In the genomic region with DNA sequence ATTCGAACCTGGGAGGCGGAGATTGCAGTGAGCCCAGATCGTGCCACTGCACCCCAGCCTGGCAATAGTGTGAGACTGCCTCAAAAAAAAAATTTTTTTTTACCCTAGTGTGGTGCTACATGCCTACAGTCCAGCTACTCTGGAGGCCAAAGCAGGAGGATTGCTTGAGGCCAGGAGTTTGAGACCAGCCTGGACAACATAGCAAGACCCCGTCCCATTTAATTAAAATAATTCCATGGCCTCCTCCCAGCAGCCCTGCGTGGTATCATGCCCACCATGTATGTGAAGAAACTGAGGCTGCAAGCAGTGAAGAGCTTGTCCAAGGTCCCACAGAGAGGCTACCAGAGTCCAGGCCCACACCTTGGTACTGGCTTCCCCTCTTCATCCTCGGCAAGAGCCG, we compare ENCODE assay signal across 14 cellular contexts. TPM values are rescaled to one million over a fixed set of nuclear protein-coding genes. Genes with fewer than 3 reads are reported as not detected.
DNase-seq lines count a peak whose midpoint lies in the region; ATAC-seq, FAIRE-seq and TF ChIP-seq lines count a peak whose summit lies in the region.
"Had no signal": no experiment of that assay in that cellular context is flagged by ENCODE, and none has a peak within 500 bp of the region (broad histone marks: within the 10 kb centered on the region; RNA-seq: fewer than 3 reads in every experiment).

No MANE protein-coding gene starts in this region.

- DNase-seq in K562 (ENCODE audit: extremely low read depth in 1 of 4, low spot score in 3 of 4): no peak
- no peak for DNase-seq in natural killer cell treated with Interleukin-12 subunit alpha and Interleukin-12 subunit beta and Interleukin-15 and Interleukin-18, amount 100 ng/mL, for 72 hours (ENCODE audit: low spot score)
- no peak for DNase-seq in T-helper 9 cell
- DNase-seq in NCI-H2171 (lab: John Stamatoyannopoulos, UW): no peak
- DNase-seq in left colon: no peak
- DNase-seq: adrenal gland, mucosa of descending colon, NCI-H1105 treated with DMSO at 0.1 percent for 48 hours had no signal

- no peak for TF ChIP-seq RAD21 in K562 (CRISPR knock-in tag; conservative IDR thresholded peaks at IDR 0.05 in 1 of 2, IDR thresholded peaks at IDR 0.05 in 1 of 2)

- H3K4me2 ChIP-seq in BLaER1 (peak overlapping the region; percentile 76), K562 (ENCODE audit: insufficient read depth, low read length) (no peak overlapping the region)

- peak overlapping the region; percentile 73; the same call in 1 of the 2 replicates for H3K27ac ChIP-seq in BLaER1
- peak overlapping the region; percentile 84 for H3K27ac ChIP-seq in KOPT-K1 (ENCODE audit: low read depth, low read length, poor library complexity, severe bottlenecking)
- no peak overlapping the region for H3K27ac ChIP-seq in K562 (ENCODE audit: extremely low read depth, low read depth, low read length)

- H3K9me3 ChIP-seq in BLaER1: no peaks in the 10 kb centered on the region
- H3K9me3 ChIP-seq in KOPT-K1 (ENCODE audit: insufficient read depth, low read length, poor library complexity, severe bottlenecking): no peaks in the 10 kb centered on the region
- no peaks in the 10 kb centered on the region for H3K9me3 ChIP-seq in K562 (replicated peaks; ENCODE audit: control insufficient read depth, insufficient read depth, low read depth, low read length)
- H3K9me3 ChIP-seq: adrenal gland, mucosa of descending colon had no signal

- 93% methylated on average over 6 of the region's 7 CpGs for WGBS in K562 (ENCODE audit: insufficient coverage, low coverage, missing lambda C conversion rate)

- H3K4me1 ChIP-seq in BLaER1 (peaks cover 57% of the 10 kb centered on the region), K562 (replicated peaks in 1 of 2; ENCODE audit: control insufficient read depth in 2 of 2, insufficient read depth in 2 of 2, low read length in 2 of 2) (peaks cover 0 to 25% of the 10 kb centered on the region in 2 experiments; a peak in 1 of 5 replicates)

- H3K27me3 ChIP-seq in BLaER1 (no peaks in the 10 kb centered on the region), K562 (ENCODE audit: control insufficient read depth in 2 of 2, insufficient read depth in 2 of 2, low read length in 2 of 2) (no peaks in the 10 kb centered on the region)
- H3K27me3 ChIP-seq: adrenal gland had no signal

- TF ChIP-seq POLR2A in K562 (conservative IDR thresholded peaks at IDR 0.05): no peak

- TF ChIP-seq CTCF in K562 (IDR thresholded peaks at IDR 0.05 in 2 of 3, conservative IDR thresholded peaks at IDR 0.05 in 1 of 3; ENCODE audit: insufficient read depth in 2 of 3, low read depth in 1 of 3, low read length in 3 of 3): no peak

- no peaks in the 10 kb centered on the region for H3K36me3 Mint-ChIP-seq in natural killer cell treated with Interleukin-12 subunit alpha and Interleukin-12 subunit beta and Interleukin-15 and Interleukin-18, amount 100 ng/mL, for 72 hours

- BruUV-seq in K562 (replicated peaks; lab: Mats Ljungman, UMichigan): no TSS peak

- H3K27me3 Mint-ChIP-seq in natural killer cell treated with Interleukin-12 subunit alpha and Interleukin-12 subunit beta and Interleukin-15 and Interleukin-18, amount 100 ng/mL, for 72 hours: no peaks in the 10 kb centered on the region

- intact Hi-C loops in K562 (cut with micrococcal nuclease): no loop called here
- intact Hi-C loops in left colon (cut with DNase I, micrococcal nuclease): no loop called here

- ATAC-seq in K562: no peak
- ATAC-seq in natural killer cell treated with Interleukin-12 subunit alpha and Interleukin-12 subunit beta and Interleukin-15 and Interleukin-18, amount 100 ng/mL, for 72 hours: no peak
- no peak for ATAC-seq in HG03571 (IDR thresholded peaks at IDR 0.05; ENCODE audit: unreplicated experiment)
- no peak for ATAC-seq in left colon
- ATAC-seq: Panc1 had no signal

- no peak overlapping the region for H3K4me3 ChIP-seq in BLaER1
- no peak overlapping the region for H3K4me3 ChIP-seq in K562
- H3K4me3 ChIP-seq: adrenal gland, mucosa of descending colon had no signal

- POLR2A ChIA-PET in K562 (lab: Yijun Ruan, JAX): interaction anchor here (2.0 kb wide), 1 partner anchor 10 kb away, joined by 6 read pairs; no protein-coding TSS in a partner anchor

- H3K9me3 Mint-ChIP-seq in natural killer cell treated with Interleukin-12 subunit alpha and Interleukin-12 subunit beta and Interleukin-15 and Interleukin-18, amount 100 ng/mL, for 72 hours: no peaks in the 10 kb centered on the region

- no peaks in the 10 kb centered on the region for H3K9me1 ChIP-seq in K562 (ENCODE audit: control insufficient read depth, insufficient read depth, low read length)

- H3K9ac ChIP-seq in BLaER1 (peak overlapping the region; percentile 56; the same call in 1 of the 2 replicates), K562 (ENCODE audit: insufficient read depth in 1 of 2, low read depth in 2 of 2, low read length in 2 of 2) (no peak overlapping the region)

- FAIRE-seq in K562 (lab: Jason Lieb, UNC): no peak
- FAIRE-seq: colon had no signal

- H3K4me1 Mint-ChIP-seq in natural killer cell treated with Interleukin-12 subunit alpha and Interleukin-12 subunit beta and Interleukin-15 and Interleukin-18, amount 100 ng/mL, for 72 hours (ENCODE audit: low read depth in 2 of 2): peaks cover 40 to 43% of the 10 kb centered on the region in 2 donors

- H3K79me2 ChIP-seq in K562 (ENCODE audit: control insufficient read depth, insufficient read depth, low read length): no peaks in the 10 kb centered on the region

- CTCF ChIA-PET in K562 (lab: Yijun Ruan, JAX; ENCODE audit: low intra/inter-chr PET ratio): no interaction called here

- in situ Hi-C loops in K562 (cut with MboI): no loop called here

- H3K36me3 ChIP-seq in BLaER1 (peaks cover 53% of the 10 kb centered on the region), KOPT-K1 (ENCODE audit: insufficient read depth, low read length) (peaks cover 15% of the 10 kb centered on the region; the same call in 1 of the 2 replicates), K562 (ENCODE audit: control insufficient read depth, insufficient read depth, low read length) (peaks cover 23% of the 10 kb centered on the region; the same call in 2 of the 3 replicates)

- no peak overlapping the region for H3K4me3 Mint-ChIP-seq in natural killer cell treated with Interleukin-12 subunit alpha and Interleukin-12 subunit beta and Interleukin-15 and Interleukin-18, amount 100 ng/mL, for 72 hours

- no peak for TF ChIP-seq EP300 in K562 (IDR thresholded peaks at IDR 0.05; ENCODE audit: low read length)

- no peak overlapping the region for H2AFZ ChIP-seq in K562 (ENCODE audit: low read depth, low read length)

- H3K27ac Mint-ChIP-seq in natural killer cell treated with Interleukin-12 subunit alpha and Interleukin-12 subunit beta and Interleukin-15 and Interleukin-18, amount 100 ng/mL, for 72 hours: peak overlapping the region; percentile 64 to 91

- H4K20me1 ChIP-seq in BLaER1 (peaks cover 48% of the 10 kb centered on the region), K562 (replicated peaks; ENCODE audit: control insufficient read depth, insufficient read depth, low read length) (no peaks in the 10 kb centered on the region; the same call in 1 of the 2 replicates)

RNA-seq across cellular contexts. Expression of gene PHYHD1, which starts 19.4 kb away (rescaled TPM):
- total RNA-seq in K562 (2011; cell fraction: chromatin; rRNA removed; ENCODE audit: low replicate concordance): 1.0 and 4.9 TPM in 2 replicates
- total RNA-seq in K562 (2011; cell fraction: nucleolus; rRNA removed): 1.0 and 1.3 TPM in 2 replicates
- 1.4 and 1.8 TPM in 2 replicates for total RNA-seq in K562 (2011; cell fraction: nucleoplasm; rRNA removed)
- total RNA-seq in K562 (2014; rRNA removed) (0.49 and 1.3 TPM in 2 replicates), K562 (2014; rRNA removed; fragmentation: Illumina TruSeq; extraction: Trizol) (0.45 and 0.69 TPM in 2 replicates), K562 (2015; rRNA removed; fragmentation: Illumina TruSeq; extraction: Trizol) (0.36 and 0.79 TPM in 2 replicates), K562 (2021) (0.58 and 0.66 TPM in 2 replicates), left colon (1 to 10 TPM; 1.5 to 7.1 TPM)
- polyA plus RNA-seq in K562 (2011; rRNA removed) (1.2 and 2.1 TPM in 2 replicates), K562 (2014; fragmentation: Illumina TruSeq; extraction: Trizol) (0.80 and 1.0 TPM in 2 replicates), K562 (2014; fragmentation: Nextera tagmentation; extraction: Ambion mirVana) (1 to 10 TPM in 1 of 2 experiments, under 1 TPM in 1; 0.80 to 1.0 TPM), K562 (2014; rRNA removed) (0.32 and 0.91 TPM in 2 replicates)
- 2.2 and 2.5 TPM in 2 replicates for polyA plus RNA-seq in K562 (2011; cell fraction: cytosol; rRNA removed)
- polyA plus RNA-seq in K562 (2011; cell fraction: nucleus; rRNA removed): 3.7 and 4.1 TPM in 2 replicates
- 0.87 and 1.2 TPM in 2 replicates for polyA plus RNA-seq in K562 (2012)
- polyA minus RNA-seq in K562 (2011; rRNA and poly(A)+ RNA removed): 0.48 and 2.0 TPM in 2 replicates
- polyA minus RNA-seq in K562 (2011; cell fraction: cytosol; rRNA and poly(A)+ RNA removed): not detected in 2 replicates
- 0.54 and 1.1 TPM in 2 replicates for polyA minus RNA-seq in K562 (2011; cell fraction: nucleus; rRNA and poly(A)+ RNA removed)
- total RNA-seq in natural killer cell treated with Interleukin-12 subunit alpha and Interleukin-12 subunit beta and Interleukin-15 and Interleukin-18, amount 100 ng/mL, for 72 hours: 1 to 10 TPM in 1 of 2 donors, under 1 TPM in 1; 0.24 to 1.1 TPM
- total RNA-seq: NCI-H460 had no signal

RNA-seq across cellular contexts. Expression of gene LRRC8A, which starts 19.4 kb away (rescaled TPM):
- 23.0 and 71.8 TPM in 2 replicates for total RNA-seq in K562 (2011; cell fraction: chromatin; rRNA removed; ENCODE audit: low replicate concordance)
- 46.7 and 55.7 TPM in 2 replicates for total RNA-seq in K562 (2011; cell fraction: nucleolus; rRNA removed)
- total RNA-seq in K562 (2011; cell fraction: nucleoplasm; rRNA removed): 50.5 and 51.6 TPM in 2 replicates
- total RNA-seq in K562 (2014; rRNA removed): 15.3 and 17.2 TPM in 2 replicates
- 5.5 and 6.4 TPM in 2 replicates for total RNA-seq in K562 (2014; rRNA removed; fragmentation: Illumina TruSeq; extraction: Trizol)
- 8.4 TPM in 2 replicates for total RNA-seq in K562 (2015; rRNA removed; fragmentation: Illumina TruSeq; extraction: Trizol)
- 23.5 and 24.7 TPM in 2 replicates for total RNA-seq in K562 (2021)
- polyA plus RNA-seq in K562 (2011; rRNA removed): 8.9 and 11.5 TPM in 2 replicates
- polyA plus RNA-seq in K562 (2011; cell fraction: cytosol; rRNA removed): 12.9 and 17.9 TPM in 2 replicates
- 10.0 and 13.2 TPM in 2 replicates for polyA plus RNA-seq in K562 (2011; cell fraction: nucleus; rRNA removed)
- polyA plus RNA-seq in K562 (2012): 14.0 and 15.6 TPM in 2 replicates
- 14.0 and 19.8 TPM in 2 replicates for polyA plus RNA-seq in K562 (2014; fragmentation: Illumina TruSeq; extraction: Trizol)
- polyA plus RNA-seq in K562 (2014; fragmentation: Nextera tagmentation; extraction: Ambion mirVana): 1 to 10 TPM; 2.9 to 3.5 TPM
- polyA plus RNA-seq in K562 (2014; rRNA removed): 13.4 and 15.4 TPM in 2 replicates
- polyA minus RNA-seq in K562 (2011; rRNA and poly(A)+ RNA removed): 13.2 and 19.4 TPM in 2 replicates
- polyA minus RNA-seq in K562 (2011; cell fraction: cytosol; rRNA and poly(A)+ RNA removed): 13.9 and 15.2 TPM in 2 replicates
- 7.0 and 8.6 TPM in 2 replicates for polyA minus RNA-seq in K562 (2011; cell fraction: nucleus; rRNA and poly(A)+ RNA removed)
- 10 to 100 TPM; 25.6 to 28.2 TPM for total RNA-seq in natural killer cell treated with Interleukin-12 subunit alpha and Interleukin-12 subunit beta and Interleukin-15 and Interleukin-18, amount 100 ng/mL, for 72 hours
- total RNA-seq in left colon: 10 to 100 TPM; 21.8 to 38.3 TPM

RNA-seq across cellular contexts. Expression of gene KYAT1, which starts 19.6 kb away (rescaled TPM):
- total RNA-seq in K562 (2011; cell fraction: chromatin; rRNA removed; ENCODE audit: low replicate concordance): 34.0 and 59.4 TPM in 2 replicates
- total RNA-seq in K562 (2011; cell fraction: nucleolus; rRNA removed): 26.8 and 33.7 TPM in 2 replicates
- total RNA-seq in K562 (2011; cell fraction: nucleoplasm; rRNA removed): 23.8 and 32.1 TPM in 2 replicates
- total RNA-seq in K562 (2014; rRNA removed) (11.1 and 16.0 TPM in 2 replicates), K562 (2014; rRNA removed; fragmentation: Illumina TruSeq; extraction: Trizol) (6.5 and 8.8 TPM in 2 replicates), K562 (2015; rRNA removed; fragmentation: Illumina TruSeq; extraction: Trizol) (8.5 and 9.2 TPM in 2 replicates), K562 (2021) (11.7 and 14.7 TPM in 2 replicates), left colon (1 to 10 TPM; 2.1 TPM)
- polyA plus RNA-seq in K562 (2011; rRNA removed) (16.1 and 20.2 TPM in 2 replicates), K562 (2014; fragmentation: Illumina TruSeq; extraction: Trizol) (13.4 and 14.8 TPM in 2 replicates), K562 (2014; fragmentation: Nextera tagmentation; extraction: Ambion mirVana) (10 to 100 TPM in 1 of 2 experiments, 1 to 10 TPM in 1; 6.4 to 11.0 TPM), K562 (2014; rRNA removed) (16.8 and 21.8 TPM in 2 replicates)
- 21.7 and 22.5 TPM in 2 replicates for polyA plus RNA-seq in K562 (2011; cell fraction: cytosol; rRNA removed)
- polyA plus RNA-seq in K562 (2011; cell fraction: nucleus; rRNA removed): 41.4 and 54.7 TPM in 2 replicates
- polyA plus RNA-seq in K562 (2012): 9.8 and 19.5 TPM in 2 replicates
- 6.0 and 7.0 TPM in 2 replicates for polyA minus RNA-seq in K562 (2011; rRNA and poly(A)+ RNA removed)
- 5.9 and 6.1 TPM in 2 replicates for polyA minus RNA-seq in K562 (2011; cell fraction: cytosol; rRNA and poly(A)+ RNA removed)
- 6.3 and 7.3 TPM in 2 replicates for polyA minus RNA-seq in K562 (2011; cell fraction: nucleus; rRNA and poly(A)+ RNA removed)
- total RNA-seq in natural killer cell treated with Interleukin-12 subunit alpha and Interleukin-12 subunit beta and Interleukin-15 and Interleukin-18, amount 100 ng/mL, for 72 hours: 10 to 100 TPM in 1 of 2 donors, 1 to 10 TPM in 1; 6.7 to 19.9 TPM

RNA-seq across cellular contexts. Expression of gene DOLK, which starts 46.0 kb away (rescaled TPM):
- 13.9 and 44.2 TPM in 2 replicates for total RNA-seq in K562 (2011; cell fraction: chromatin; rRNA removed; ENCODE audit: low replicate concordance)
- 48.2 and 55.4 TPM in 2 replicates for total RNA-seq in K562 (2011; cell fraction: nucleolus; rRNA removed)
- total RNA-seq in K562 (2011; cell fraction: nucleoplasm; rRNA removed): 27.6 and 38.4 TPM in 2 replicates
- total RNA-seq in K562 (2014; rRNA removed) (11.7 and 18.4 TPM in 2 replicates), K562 (2014; rRNA removed; fragmentation: Illumina TruSeq; extraction: Trizol) (7.5 and 8.4 TPM in 2 replicates), K562 (2015; rRNA removed; fragmentation: Illumina TruSeq; extraction: Trizol) (13.7 and 14.0 TPM in 2 replicates), K562 (2021) (14.2 and 14.7 TPM in 2 replicates), left colon (10 to 100 TPM; 12.1 to 12.8 TPM)
- polyA plus RNA-seq in K562 (2011; rRNA removed) (10.8 and 13.0 TPM in 2 replicates), K562 (2014; fragmentation: Illumina TruSeq; extraction: Trizol) (14.0 and 15.0 TPM in 2 replicates), K562 (2014; fragmentation: Nextera tagmentation; extraction: Ambion mirVana) (1 to 10 TPM; 2.6 to 3.7 TPM), K562 (2014; rRNA removed) (10.6 and 11.1 TPM in 2 replicates)
- polyA plus RNA-seq in K562 (2011; cell fraction: cytosol; rRNA removed): 15.7 and 32.2 TPM in 2 replicates
- polyA plus RNA-seq in K562 (2011; cell fraction: nucleus; rRNA removed): 9.0 and 11.9 TPM in 2 replicates
- polyA plus RNA-seq in K562 (2012): 9.5 and 16.7 TPM in 2 replicates
- 16.4 and 25.9 TPM in 2 replicates for polyA minus RNA-seq in K562 (2011; rRNA and poly(A)+ RNA removed)
- 6.7 and 11.4 TPM in 2 replicates for polyA minus RNA-seq in K562 (2011; cell fraction: cytosol; rRNA and poly(A)+ RNA removed)
- 16.6 and 23.7 TPM in 2 replicates for polyA minus RNA-seq in K562 (2011; cell fraction: nucleus; rRNA and poly(A)+ RNA removed)
- total RNA-seq in natural killer cell treated with Interleukin-12 subunit alpha and Interleukin-12 subunit beta and Interleukin-15 and Interleukin-18, amount 100 ng/mL, for 72 hours: 10 to 100 TPM in 1 of 2 donors, 1 to 10 TPM in 1; 8.7 to 11.5 TPM

RNA-seq across cellular contexts. Expression of gene NUP188, which starts 46.1 kb away (rescaled TPM):
- 545 and 736 TPM in 2 replicates for total RNA-seq in K562 (2011; cell fraction: chromatin; rRNA removed; ENCODE audit: low replicate concordance)
- total RNA-seq in K562 (2011; cell fraction: nucleolus; rRNA removed): 287 and 308 TPM in 2 replicates
- 273 and 303 TPM in 2 replicates for total RNA-seq in K562 (2011; cell fraction: nucleoplasm; rRNA removed)
- total RNA-seq in K562 (2014; rRNA removed) (64.3 and 92.3 TPM in 2 replicates), K562 (2014; rRNA removed; fragmentation: Illumina TruSeq; extraction: Trizol) (66.6 and 84.5 TPM in 2 replicates), K562 (2015; rRNA removed; fragmentation: Illumina TruSeq; extraction: Trizol) (69.9 and 70.6 TPM in 2 replicates), K562 (2021) (123 and 135 TPM in 2 replicates), left colon (10 to 100 TPM; 19.6 to 23.6 TPM)
- polyA plus RNA-seq in K562 (2011; rRNA removed) (71.2 and 106 TPM in 2 replicates), K562 (2014; fragmentation: Illumina TruSeq; extraction: Trizol) (107 and 110 TPM in 2 replicates), K562 (2014; fragmentation: Nextera tagmentation; extraction: Ambion mirVana) (10 to 100 TPM; 11.7 to 17.9 TPM), K562 (2014; rRNA removed) (64.7 and 70.6 TPM in 2 replicates)
- 109 and 123 TPM in 2 replicates for polyA plus RNA-seq in K562 (2011; cell fraction: cytosol; rRNA removed)
- polyA plus RNA-seq in K562 (2011; cell fraction: nucleus; rRNA removed): 185 and 200 TPM in 2 replicates
- polyA plus RNA-seq in K562 (2012): 61.5 and 77.1 TPM in 2 replicates
- 241 and 300 TPM in 2 replicates for polyA minus RNA-seq in K562 (2011; rRNA and poly(A)+ RNA removed)
- 193 and 215 TPM in 2 replicates for polyA minus RNA-seq in K562 (2011; cell fraction: cytosol; rRNA and poly(A)+ RNA removed)
- polyA minus RNA-seq in K562 (2011; cell fraction: nucleus; rRNA and poly(A)+ RNA removed): 102 and 146 TPM in 2 replicates
- 100 to 1,000 TPM; 103 to 143 TPM for total RNA-seq in natural killer cell treated with Interleukin-12 subunit alpha and Interleukin-12 subunit beta and Interleukin-15 and Interleukin-18, amount 100 ng/mL, for 72 hours
